Comparison of ENCODE assay signal across 16 cellular contexts in genomic region chr17:73256220-73256619, GRCh38. TPM values are rescaled to one million over a fixed set of nuclear protein-coding genes. Genes with fewer than 3 reads are reported as not detected.
"Had no signal": no experiment of that assay in that cellular context is flagged by ENCODE, and none has a peak within 500 bp of the region (broad histone marks: within the 10 kb centered on the region; RNA-seq: fewer than 3 reads in every experiment).

No MANE protein-coding gene starts in this region.

- H3K27ac Mint-ChIP-seq: activated CD4-positive, alpha-beta memory T cell treated with anti-CD3 and anti-CD28 coated beads for 36 hours; activated naive CD4-positive, alpha-beta T cell treated with anti-CD3 and anti-CD28 coated beads for 36 hours; activated naive CD8-positive, alpha-beta T cell treated with anti-CD3 and anti-CD28 coated beads, Interleukin-2, amount 50 U/mL, for 24 hours; dendritic cell treated with granulocyte-macrophage colony-stimulating factor and Interleukin-4, amounts not matched to agents 40 ng/mL and 50 ng/mL, for 4 days; nephron progenitor cell; T-helper 1 cell treated with Interleukin-12 subunit alpha and Interleukin-12 subunit beta and Interleukin-4 antibody, amounts not matched to agents 30 μg/mL and 1 μg/mL, for 36 hours had no signal

- H3K27me3 Mint-ChIP-seq: activated CD4-positive, alpha-beta memory T cell treated with anti-CD3 and anti-CD28 coated beads for 36 hours; dendritic cell treated with granulocyte-macrophage colony-stimulating factor and Interleukin-4, amounts not matched to agents 40 ng/mL and 50 ng/mL, for 4 days had no signal

- H3K4me1 Mint-ChIP-seq: activated naive CD8-positive, alpha-beta T cell treated with anti-CD3 and anti-CD28 coated beads, Interleukin-2, amount 50 U/mL, for 24 hours had no signal

- H3K4me3 Mint-ChIP-seq: activated CD4-positive, alpha-beta memory T cell treated with anti-CD3 and anti-CD28 coated beads for 36 hours; activated naive CD4-positive, alpha-beta T cell treated with anti-CD3 and anti-CD28 coated beads for 36 hours; activated naive CD8-positive, alpha-beta T cell treated with anti-CD3 and anti-CD28 coated beads, Interleukin-2, amount 50 U/mL, for 24 hours; dendritic cell treated with granulocyte-macrophage colony-stimulating factor and Interleukin-4, amounts not matched to agents 40 ng/mL and 50 ng/mL, for 4 days; nephron progenitor cell; T-helper 1 cell treated with Interleukin-12 subunit alpha and Interleukin-12 subunit beta and Interleukin-4 antibody, amounts not matched to agents 30 μg/mL and 1 μg/mL, for 36 hours had no signal

- H3K9me3 Mint-ChIP-seq: activated CD4-positive, alpha-beta memory T cell treated with anti-CD3 and anti-CD28 coated beads for 36 hours; activated naive CD4-positive, alpha-beta T cell treated with anti-CD3 and anti-CD28 coated beads for 36 hours; activated naive CD8-positive, alpha-beta T cell treated with anti-CD3 and anti-CD28 coated beads, Interleukin-2, amount 50 U/mL, for 24 hours; dendritic cell treated with granulocyte-macrophage colony-stimulating factor and Interleukin-4, amounts not matched to agents 40 ng/mL and 50 ng/mL, for 4 days; nephron progenitor cell; T-helper 1 cell treated with Interleukin-12 subunit alpha and Interleukin-12 subunit beta and Interleukin-4 antibody, amounts not matched to agents 30 μg/mL and 1 μg/mL, for 36 hours had no signal

- H3K36me3 Mint-ChIP-seq: activated CD4-positive, alpha-beta memory T cell treated with anti-CD3 and anti-CD28 coated beads for 36 hours had no signal

RNA-seq across cellular contexts. Expression of gene CPSF4L, which starts 5.5 kb away (rescaled TPM):
- total RNA-seq: activated CD4-positive, alpha-beta memory T cell treated with anti-CD3 and anti-CD28 coated beads for 36 hours; activated naive CD4-positive, alpha-beta T cell treated with anti-CD3 and anti-CD28 coated beads for 36 hours; cardiac muscle cell; fibroblast of lung; heart right ventricle; left cardiac atrium; lower leg skin; mucosa of descending colon; occipital lobe; spleen; thoracic aorta; ureter had no signal
